8 cellular contexts compared by ENCODE assay signal in the genomic region with DNA sequence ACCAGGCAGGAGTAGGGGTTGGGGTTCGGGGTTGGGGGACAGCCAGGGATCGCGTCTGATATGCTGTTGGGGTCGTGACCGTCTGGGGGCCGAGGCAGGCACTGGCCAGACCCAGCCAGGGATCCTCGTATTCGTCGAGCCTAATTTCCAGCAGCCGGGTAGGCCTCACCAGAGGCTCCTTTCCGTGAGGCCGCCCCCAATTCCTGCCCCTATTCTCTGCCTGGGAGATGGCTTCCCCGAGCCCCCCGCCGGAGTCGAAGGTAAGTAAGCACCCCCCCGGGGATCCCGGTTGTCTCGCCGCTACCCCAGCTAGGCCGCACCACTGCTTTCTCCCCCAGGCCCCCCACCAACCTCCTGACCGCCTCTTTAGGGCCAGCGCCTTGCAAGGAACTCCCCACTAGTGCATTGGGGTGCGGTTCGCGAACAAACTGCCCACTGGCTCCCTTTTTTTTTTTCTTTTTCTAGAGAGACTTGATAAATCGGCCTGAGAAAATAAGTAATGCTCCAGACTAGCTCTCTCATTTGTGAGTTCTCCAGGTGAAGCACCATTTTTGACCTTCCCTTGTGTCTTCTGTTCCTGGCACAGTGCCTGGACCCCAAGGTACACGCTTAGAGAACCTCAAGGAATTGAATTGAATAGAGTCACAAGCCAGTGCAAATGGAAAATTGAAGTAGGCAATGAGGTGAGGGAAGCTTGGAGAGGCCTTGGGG. TPM values are rescaled to one million over a fixed set of nuclear protein-coding genes. Genes with fewer than 3 reads are reported as not detected.
A peak's percentile ranks its signal among the peaks of the same experiment; 100 is the strongest.
DNase-seq lines count a peak whose midpoint lies in the region; ATAC-seq and TF ChIP-seq lines count a peak whose summit lies in the region.

No MANE protein-coding gene starts in this region.

- H3K27me3 ChIP-seq in parathyroid adenoma (ENCODE audit: control insufficient read depth, insufficient read depth, low read length): no peaks in the 10 kb centered on the region

- DNase-seq in EL: peak; percentile 25
- DNase-seq in activated B cell treated with CpG ODN at 0.5 μM for 24 hours: no peak
- no peak for DNase-seq in glutamatergic neuron
- no peak for DNase-seq in NCI-H226
- no peak for DNase-seq in SIG-M5 treated with dmso at 0.1 percent for 504 hours (lab: John Stamatoyannopoulos, UW; ENCODE audit: unreplicated experiment)
- DNase-seq in T1000 (lab: John Stamatoyannopoulos, UW): no peak

- TF ChIP-seq CTCF in activated B cell treated with CpG ODN at 0.5 μM for 24 hours (IDR thresholded peaks at IDR 0.05) (no peak), glutamatergic neuron (IDR thresholded peaks at IDR 0.05; ENCODE audit: partially characterized antibody, unreplicated experiment) (no peak), parathyroid adenoma (IDR thresholded peaks at IDR 0.05) (no peak)

- H3K4me1 ChIP-seq in parathyroid adenoma: peaks cover 2% of the 10 kb centered on the region

- CTCF ChIA-PET in activated B cell treated with CpG ODN at 0.5 μM for 24 hours (lab: Charles Lee): interaction anchor here (1.4 kb wide), 1 partner anchor 131 kb away, joined by 3 read pairs; no protein-coding TSS in a partner anchor

- H3K4me1 Mint-ChIP-seq in activated B cell treated with CpG ODN at 0.5 μM for 24 hours (peaks cover 74% of the 10 kb centered on the region), glutamatergic neuron (ENCODE audit: low read depth, unreplicated experiment) (peaks cover 11% of the 10 kb centered on the region)

- ATAC-seq in HG02943 (IDR thresholded peaks at IDR 0.05; ENCODE audit: low read depth, unreplicated experiment) (peak; percentile 16), activated B cell treated with CpG ODN at 0.5 μM for 24 hours (ENCODE audit: low read depth) (peak; percentile 2)

- peak overlapping the region; percentile 44 for H3K27ac ChIP-seq in parathyroid adenoma

- H3K27me3 Mint-ChIP-seq in activated B cell treated with CpG ODN at 0.5 μM for 24 hours: no peaks in the 10 kb centered on the region
- H3K27me3 Mint-ChIP-seq in glutamatergic neuron (ENCODE audit: unreplicated experiment): peaks cover 6% of the 10 kb centered on the region

- peak overlapping the region; percentile 82 for H2AFZ ChIP-seq in parathyroid adenoma

- H3K36me3 Mint-ChIP-seq in activated B cell treated with CpG ODN at 0.5 μM for 24 hours (ENCODE audit: low read depth) (peaks cover 77% of the 10 kb centered on the region), glutamatergic neuron (ENCODE audit: unreplicated experiment) (peaks cover 48% of the 10 kb centered on the region)

- H3K4me3 Mint-ChIP-seq in activated B cell treated with CpG ODN at 0.5 μM for 24 hours: peak overlapping the region; percentile 97
- H3K4me3 Mint-ChIP-seq in glutamatergic neuron (ENCODE audit: unreplicated experiment): peak overlapping the region; percentile 99

- H3K9me3 ChIP-seq in parathyroid adenoma (ENCODE audit: control insufficient read depth, low read length): no peaks in the 10 kb centered on the region

- H3K9me3 Mint-ChIP-seq in activated B cell treated with CpG ODN at 0.5 μM for 24 hours (peaks cover 12% of the 10 kb centered on the region), glutamatergic neuron (ENCODE audit: unreplicated experiment) (peaks cover 13% of the 10 kb centered on the region)

- POLR2A ChIA-PET in activated B cell treated with CpG ODN at 0.5 μM for 24 hours (lab: Charles Lee): interaction anchor here (0.6 to 2.3 kb wide), 10 partner anchors 8 to 135 kb away, joined by 3 to 23 read pairs (median 5); partner anchors contain the start of gene RNF20

- H3K79me2 ChIP-seq in parathyroid adenoma: peaks cover 25% of the 10 kb centered on the region

- H3K36me3 ChIP-seq in parathyroid adenoma (ENCODE audit: control insufficient read depth, insufficient read depth, low read length): no peaks in the 10 kb centered on the region

- peak overlapping the region; percentile 37 for H3K9ac ChIP-seq in parathyroid adenoma

- H3K27ac Mint-ChIP-seq in activated B cell treated with CpG ODN at 0.5 μM for 24 hours: peak overlapping the region; percentile 98
- peak overlapping the region; percentile 100 for H3K27ac Mint-ChIP-seq in glutamatergic neuron (ENCODE audit: unreplicated experiment)

- H3K4me3 ChIP-seq in parathyroid adenoma (ENCODE audit: low read depth, low read length): peak overlapping the region; percentile 82

- intact Hi-C loops in activated B cell treated with CpG ODN at 0.5 μM for 24 hours (cut with micrococcal nuclease): loop anchor here (1.0 to 5.0 kb wide), 6 partner anchors 12 to 1577 kb away; partner anchors contain the start of genes ERP44, INVS, NR4A3 and RNF20

- H3K4me2 ChIP-seq in parathyroid adenoma (ENCODE audit: low read length): peak overlapping the region; percentile 84

RNA-seq across cellular contexts. Expression of gene ZNF189, which starts 0.4 kb away (rescaled TPM):
- total RNA-seq in activated B cell treated with CpG ODN at 0.5 μM for 24 hours (16.1 and 21.1 TPM in 2 replicates), glutamatergic neuron (ENCODE audit: unreplicated experiment) (30.1 TPM)

RNA-seq across cellular contexts. Expression of gene MRPL50, which starts 0.7 kb away (rescaled TPM):
- total RNA-seq in activated B cell treated with CpG ODN at 0.5 μM for 24 hours (14.0 and 16.1 TPM in 2 replicates), glutamatergic neuron (ENCODE audit: unreplicated experiment) (15.4 TPM)

RNA-seq across cellular contexts. Expression of gene BAAT, which starts 14.3 kb away (rescaled TPM):
- total RNA-seq in activated B cell treated with CpG ODN at 0.5 μM for 24 hours (not detected in 2 replicates), glutamatergic neuron (ENCODE audit: unreplicated experiment) (0.54 TPM)

RNA-seq across cellular contexts. Expression of gene ALDOB, which starts 36.5 kb away (rescaled TPM):
- total RNA-seq in activated B cell treated with CpG ODN at 0.5 μM for 24 hours (not detected in 2 replicates), glutamatergic neuron (ENCODE audit: unreplicated experiment) (not detected)
